25 cellular contexts compared by ENCODE assay signal in genomic region chr13:26880741-26881140, GRCh38.
A peak's percentile ranks its signal among the peaks of the same experiment; 100 is the strongest.
DNase-seq lines count a peak whose midpoint lies in the region; FAIRE-seq and TF ChIP-seq lines count a peak whose summit lies in the region.
"Had no signal": no experiment of that assay in that cellular context is flagged by ENCODE, and none has a peak within 500 bp of the region (broad histone marks: within the 10 kb centered on the region; RNA-seq: fewer than 3 reads in every experiment).

No MANE protein-coding gene starts in this region.

- H2AFZ ChIP-seq in GM23248 (peak overlapping the region; percentile 20; the same call in 1 of the 2 replicates), osteoblast (ENCODE audit: low read length) (peak overlapping the region; percentile 63)

- in situ Hi-C loops in GM23248 (cut with MboI) = loop anchor here (25.0 kb wide), 1 partner anchor 693 kb away; no protein-coding TSS in a partner anchor

- no peak overlapping the region for H3K9ac ChIP-seq in GM23248

- WGBS in GM23248 (ENCODE audit: low coverage in 1 of 2, low lambda C conversion rate in 2 of 2, missing lambda C conversion rate in 2 of 2), 2 experiments = 7 to 9% methylated on average over 8 of the region's 8 CpGs

- H3F3A ChIP-seq in GM23248 (ENCODE audit: insufficient read depth) = no peaks in the 10 kb centered on the region

- H3K36me3 ChIP-seq in GM23248 (ENCODE audit: low read depth) (no peaks in the 10 kb centered on the region), osteoblast (ENCODE audit: insufficient read depth, low read length) (no peaks in the 10 kb centered on the region)
- H3K36me3 ChIP-seq: right atrium auricular region, thoracic aorta had no signal

- TF ChIP-seq CTCF in dorsolateral prefrontal cortex (IDR thresholded peaks at IDR 0.05 in 54 of 56, conservative IDR thresholded peaks at IDR 0.05 in 2 of 56; ENCODE audit: low read depth in 1 of 56, partially characterized antibody in 56 of 56) (no peak), osteoblast (IDR thresholded peaks at IDR 0.05; ENCODE audit: extremely low read depth, low read depth, low read length) (no peak), D721Med (IDR thresholded peaks at IDR 0.05; ENCODE audit: insufficient read depth, missing control alignments) (no peak)

- H4K20me1 ChIP-seq in GM23248 (ENCODE audit: insufficient read depth) (no peaks in the 10 kb centered on the region), osteoblast (ENCODE audit: insufficient read depth, low read length) (no peaks in the 10 kb centered on the region)

- no peaks in the 10 kb centered on the region for H3K4me1 ChIP-seq in GM23248 (ENCODE audit: insufficient read depth)
- H3K4me1 ChIP-seq in osteoblast (ENCODE audit: insufficient read depth, low read length) = peaks cover 14% of the 10 kb centered on the region
- H3K4me1 ChIP-seq: right atrium auricular region had no signal

- no peaks in the 10 kb centered on the region for H3K9me3 ChIP-seq in GM23248 (ENCODE audit: low read depth)
- H3K9me3 ChIP-seq in osteoblast (ENCODE audit: low read depth, low read length) = no peaks in the 10 kb centered on the region

- H3K27me3 ChIP-seq in GM23248 (replicated peaks; ENCODE audit: insufficient read depth) = no peaks in the 10 kb centered on the region; the same call in 1 of the 2 replicates
- peaks cover 0 to 10% (median 0%) of the 10 kb centered on the region in 45 donors for H3K27me3 ChIP-seq in dorsolateral prefrontal cortex
- no peaks in the 10 kb centered on the region for H3K27me3 ChIP-seq in osteoblast (ENCODE audit: insufficient read depth, low read length)
- H3K27me3 ChIP-seq: right atrium auricular region had no signal

- H3K4me2 ChIP-seq in GM23248 (ENCODE audit: unreplicated experiment) = peak overlapping the region; percentile 40
- peak overlapping the region; percentile 87 for H3K4me2 ChIP-seq in osteoblast (ENCODE audit: insufficient read depth, low read length)

- intact Hi-C loops in dorsolateral prefrontal cortex (cut with DNase I) = no loop called here

- H3K4me3 ChIP-seq in GM23248 (peak overlapping the region; percentile 54; the same call in 1 of the 2 replicates), dorsolateral prefrontal cortex (peak overlapping the region in 42 of 59 donors; percentile 4 to 52 (median 30)), osteoblast (ENCODE audit: insufficient read depth, low read length) (peak overlapping the region; percentile 67)
- H3K4me3 ChIP-seq: GM12878, right atrium auricular region, thoracic aorta had no signal

- no peaks in the 10 kb centered on the region for H3K9me2 ChIP-seq in GM23248 (ENCODE audit: insufficient read depth)

- no peak overlapping the region for H3K27ac ChIP-seq in GM23248
- H3K27ac ChIP-seq in dorsolateral prefrontal cortex = peak overlapping the region in 1 of 59 donors; percentile 48
- peak overlapping the region; percentile 66 for H3K27ac ChIP-seq in osteoblast (ENCODE audit: low read depth, low read length)
- H3K27ac ChIP-seq: right atrium auricular region, RWPE1, thoracic aorta had no signal

- H3K79me2 ChIP-seq in GM23248 (ENCODE audit: insufficient read depth) (no peaks in the 10 kb centered on the region), osteoblast (ENCODE audit: insufficient read depth, low read length) (no peaks in the 10 kb centered on the region)

- DNase-seq in GM23248 (peak; percentile 52), RPMI7951 (ENCODE audit: low read depth) (peak; percentile 9), dorsolateral prefrontal cortex (no peak), osteoblast (ENCODE audit: insufficient read length, low spot score, missing footprints) (no peak), NAMALWA (ENCODE audit: low spot score) (no peak), SKM-1 treated with dmso at 0.1 percent for 144 hours (lab: John Stamatoyannopoulos, UW; ENCODE audit: unreplicated experiment) (no peak), NCI-H345 treated with DMSO at 0.1 percent for 48 hours (lab: John Stamatoyannopoulos, UW; ENCODE audit: unreplicated experiment) (no peak), D721Med (ENCODE audit: insufficient read length, low spot score) (no peak)
- DNase-seq: activated CD4-positive, alpha-beta T cell treated with anti-CD3 and anti-CD28 coated beads for 36 hours; activated CD8-positive, alpha-beta T cell treated with anti-CD3 and anti-CD28 coated beads, Interleukin-2, amount 10 ng/mL, durations not matched to agents 7 days and 5 days; left ventricle myocardium superior; midbrain; NCI-H1105; NCI-H1930; NCI-H2227 treated with DMSO at 0.1 percent for 48 hours; NCI-H774; stimulated activated CD4-positive, alpha-beta T cell treated with anti-CD3 and anti-CD28 coated beads, Interleukin-4, amount 100 ng/mL, for 24 hours; stimulated activated naive CD4-positive, alpha-beta T cell had no signal

- FAIRE-seq in D721Med (lab: Jason Lieb, UNC) = no peak
- FAIRE-seq: endometrium, GM12878, islet of Langerhans, urothelium cell line had no signal

Comparison
In these comparisons a context has a peak if more than half of its experiments do, and no peak if none do; other contexts are left out.
1. DNase-seq: peak in GM23248 (single experiment) and RPMI7951 (single experiment); none in dorsolateral prefrontal cortex (0 of 10), osteoblast (single experiment), NAMALWA (single experiment), SKM-1 treated with dmso at 0.1 percent for 144 hours (single experiment), NCI-H345 treated with DMSO at 0.1 percent for 48 hours (single experiment) and D721Med (single experiment).
2. Peak in every context shown above with its lines, with median percentiles within 50 percentile points of each other: H3K4me3 ChIP-seq.